Comparison of ENCODE assay signal across 22 cellular contexts in genomic region chrX:43702660-43703059, GRCh38. TPM values are rescaled to one million over a fixed set of nuclear protein-coding genes. Genes with fewer than 3 reads are reported as not detected.
A peak's percentile ranks its signal among the peaks of the same experiment; 100 is the strongest.
DNase-seq lines count a peak whose midpoint lies in the region; ATAC-seq, FAIRE-seq and TF ChIP-seq lines count a peak whose summit lies in the region.
"Had no signal": no experiment of that assay in that cellular context is flagged by ENCODE, and none has a peak within 500 bp of the region (broad histone marks: within the 10 kb centered on the region; RNA-seq: fewer than 3 reads in every experiment).

No MANE protein-coding gene starts in this region.

- H3K79me2 ChIP-seq in HepG2 (ENCODE audit: insufficient read depth, low read length), result no peaks in the 10 kb centered on the region

- no peaks in the 10 kb centered on the region for H3K4me1 Mint-ChIP-seq in stimulated activated naive CD8-positive, alpha-beta T cell treated with anti-CD3 and anti-CD28 coated beads, Interleukin-15, amount 100 ng/mL, for 72 hours

- H3K4me2 ChIP-seq in HepG2 (ENCODE audit: low read depth, low read length), result peak overlapping the region; percentile 60
- peak overlapping the region; percentile 64 for H3K4me2 ChIP-seq in skeletal muscle satellite cell (ENCODE audit: low read length)

- TF ChIP-seq RAD21 in HepG2 (CRISPR knock-in tag; IDR thresholded peaks at IDR 0.05), result no peak

- in situ Hi-C loops in HepG2 (cut with HindIII; ENCODE audit: extremely low pct_ligation_motif_present, low pct_unique_long_range_greater_than_20kb), result loop anchor here (5.0 kb wide), 1 partner anchor 45 kb away; the partner anchor contains the start of gene MAOA

- ATAC-seq in HepG2 (peak; percentile 41), HG03135 (IDR thresholded peaks at IDR 0.05; ENCODE audit: unreplicated experiment) (no peak)
- ATAC-seq in stimulated activated naive CD8-positive, alpha-beta T cell treated with anti-CD3 and anti-CD28 coated beads, Interleukin-15, amount 100 ng/mL, for 72 hours, result no peak

- no peak overlapping the region for H3K4me3 Mint-ChIP-seq in stimulated activated naive CD8-positive, alpha-beta T cell treated with anti-CD3 and anti-CD28 coated beads, Interleukin-15, amount 100 ng/mL, for 72 hours
- H3K4me3 Mint-ChIP-seq: dendritic cell treated with granulocyte-macrophage colony-stimulating factor and Interleukin-4, amounts not matched to agents 40 ng/mL and 50 ng/mL, for 4 days; T-helper 1 cell treated with Interleukin-12 subunit alpha and Interleukin-12 subunit beta and Interleukin-4 antibody, amounts not matched to agents 30 μg/mL and 1 μg/mL, for 36 hours had no signal

- no peak overlapping the region for H2AFZ ChIP-seq in HepG2 (ENCODE audit: low read length)

- H4K20me1 ChIP-seq in HepG2 (ENCODE audit: insufficient read depth, low read length), result no peaks in the 10 kb centered on the region

- intact Hi-C loops in HepG2 (cut with micrococcal nuclease; ENCODE audit: unreplicated experiment), result no loop called here

- H3K27ac ChIP-seq in HEK293 (ENCODE audit: extremely low read depth, low read depth, low read length) (peak overlapping the region; percentile 46; the same call in 1 of the 2 replicates), HepG2 (ENCODE audit: extremely low read length, insufficient read depth, low read length) (peak overlapping the region; percentile 93)

- TF ChIP-seq EP300 in HepG2 (IDR thresholded peaks at IDR 0.05; ENCODE audit: low read depth in 2 of 2, low read length in 2 of 2) (no peak), HepG2 (CRISPR knock-in tag; IDR thresholded peaks at IDR 0.05; ENCODE audit: borderline replicate concordance) (no peak)

- H3K4me1 ChIP-seq in HEK293 (ENCODE audit: control insufficient read depth, insufficient read depth, low read length) (peaks cover 17% of the 10 kb centered on the region; the same call in 1 of the 2 replicates), HepG2 (ENCODE audit: insufficient read depth, low read length) (peaks cover 68% of the 10 kb centered on the region), skeletal muscle satellite cell (ENCODE audit: control insufficient read depth, insufficient read depth, low read length) (peaks cover 30% of the 10 kb centered on the region)

- peak overlapping the region; percentile 57 for H3K9ac ChIP-seq in HepG2 (ENCODE audit: insufficient read depth, low read depth, low read length)
- peak overlapping the region; percentile 44 for H3K9ac ChIP-seq in skeletal muscle satellite cell (ENCODE audit: low read depth, low read length)

- H3K27me3 ChIP-seq in HepG2 (ENCODE audit: control insufficient read depth in 1 of 2, insufficient read depth in 2 of 2, low read length in 2 of 2) (no peaks in the 10 kb centered on the region), skeletal muscle satellite cell (ENCODE audit: control insufficient read depth, insufficient read depth, low read length) (no peaks in the 10 kb centered on the region)

- no peak for FAIRE-seq in HepG2 (lab: Jason Lieb, UNC)
- FAIRE-seq: G401.6, GM12892, RCC 7860 had no signal

- H3K4me3 ChIP-seq in HEK293 (ENCODE audit: low read depth, low read length) (no peak overlapping the region), HepG2 (replicated peaks in 1 of 3; ENCODE audit: insufficient read depth in 1 of 3, low read depth in 2 of 3, low read length in 3 of 3) (peak overlapping the region in 1 of 3 experiments; percentile 23; a peak in 1 of 6 replicates), skeletal muscle satellite cell (ENCODE audit: low read length) (no peak overlapping the region)
- H3K4me3 ChIP-seq: lung had no signal

- peak; percentile 57 for DNase-seq in dermis blood vessel endothelial cell
- peak; percentile 24 for DNase-seq in HepG2 (ENCODE audit: low spot score)
- DNase-seq in NCI-H1694 treated with DMSO at 0.1 percent for 48 hours (lab: John Stamatoyannopoulos, UW), result no peak
- DNase-seq in T1000 (lab: John Stamatoyannopoulos, UW), result no peak
- no peak for DNase-seq in stimulated activated naive CD8-positive, alpha-beta T cell treated with anti-CD3 and anti-CD28 coated beads, Interleukin-15, amount 100 ng/mL, for 72 hours
- DNase-seq: activated CD4-positive, CD25-positive, alpha-beta regulatory T cell; activated effector memory CD4-positive, alpha-beta T cell treated with anti-CD3 and anti-CD28 coated beads, Interleukin-2, amount 50 U/mL, for 16 hours; anterior cingulate cortex; COR-L47; H7; NCI-H1930; NCI-H526 treated with DMSO at 0.1 percent for 48 hours; stimulated activated CD4-positive, alpha-beta T cell treated with anti-CD3 and anti-CD28 coated beads, Interleukin-4, amount 100 ng/mL, for 24 hours had no signal

- CTCF ChIA-PET in HEK293 (lab: Yijun Ruan, JAX) (no interaction called here), HepG2 (lab: Yijun Ruan, JAX; ENCODE audit: low intra/inter-chr PET ratio, low total read pairs) (no interaction called here)

- TF ChIP-seq POLR2A in HepG2 (IDR thresholded peaks at IDR 0.05; ENCODE audit: insufficient read depth in 1 of 2, low read depth in 2 of 2, low read length in 2 of 2), result no peak

- no peaks in the 10 kb centered on the region for H3K9me3 ChIP-seq in HEK293 (ENCODE audit: control insufficient read depth, insufficient read depth, low read depth, low read length)
- no peaks in the 10 kb centered on the region for H3K9me3 ChIP-seq in HepG2 (ENCODE audit: low read length)
- no peaks in the 10 kb centered on the region for H3K9me3 ChIP-seq in skeletal muscle satellite cell (replicated peaks; ENCODE audit: low read length)

- H3K36me3 ChIP-seq in HEK293 (ENCODE audit: control insufficient read depth in 2 of 2, insufficient read depth in 1 of 2, low read length in 2 of 2) (no peaks in the 10 kb centered on the region), HepG2 (replicated peaks in 1 of 2; ENCODE audit: control insufficient read depth in 1 of 2, insufficient read depth in 2 of 2, low read length in 2 of 2) (no peaks in the 10 kb centered on the region; a peak in 1 of 5 replicates), skeletal muscle satellite cell (ENCODE audit: insufficient read depth, low read length) (no peaks in the 10 kb centered on the region)

- WGBS in HepG2 (ENCODE audit: low lambda C conversion rate), result 7% methylated on average over 2 of the region's 2 CpGs

- H3K27me3 Mint-ChIP-seq in stimulated activated naive CD8-positive, alpha-beta T cell treated with anti-CD3 and anti-CD28 coated beads, Interleukin-15, amount 100 ng/mL, for 72 hours, result no peaks in the 10 kb centered on the region
- H3K27me3 Mint-ChIP-seq: dendritic cell treated with granulocyte-macrophage colony-stimulating factor and Interleukin-4, amounts not matched to agents 40 ng/mL and 50 ng/mL, for 4 days had no signal

- no peaks in the 10 kb centered on the region for H3K9me3 Mint-ChIP-seq in stimulated activated naive CD8-positive, alpha-beta T cell treated with anti-CD3 and anti-CD28 coated beads, Interleukin-15, amount 100 ng/mL, for 72 hours
- H3K9me3 Mint-ChIP-seq: dendritic cell treated with granulocyte-macrophage colony-stimulating factor and Interleukin-4, amounts not matched to agents 40 ng/mL and 50 ng/mL, for 4 days; T-helper 1 cell treated with Interleukin-12 subunit alpha and Interleukin-12 subunit beta and Interleukin-4 antibody, amounts not matched to agents 30 μg/mL and 1 μg/mL, for 36 hours had no signal

- BruUV-seq in HepG2 (replicated peaks; lab: Mats Ljungman, UMichigan), result no TSS peak

- H3K27ac Mint-ChIP-seq in stimulated activated naive CD8-positive, alpha-beta T cell treated with anti-CD3 and anti-CD28 coated beads, Interleukin-15, amount 100 ng/mL, for 72 hours, result no peak overlapping the region
- H3K27ac Mint-ChIP-seq: dendritic cell treated with granulocyte-macrophage colony-stimulating factor and Interleukin-4, amounts not matched to agents 40 ng/mL and 50 ng/mL, for 4 days; T-helper 1 cell treated with Interleukin-12 subunit alpha and Interleukin-12 subunit beta and Interleukin-4 antibody, amounts not matched to agents 30 μg/mL and 1 μg/mL, for 36 hours had no signal

- POLR2A ChIA-PET in HEK293 (lab: Yijun Ruan, JAX), result interaction anchor here (1.0 kb wide), 1 partner anchor 47 kb away, joined by 3 read pairs; no protein-coding TSS in a partner anchor
- POLR2A ChIA-PET in HepG2 (lab: Yijun Ruan, JAX), result interaction anchor here (1.2 to 2.4 kb wide), 4 partner anchors 9 to 113 kb away, joined by 3 to 39 read pairs (median 10); partner anchors contain the start of gene MAOA

- TF ChIP-seq CTCF in HEK293 (tag by site-specific recombination; IDR thresholded peaks at IDR 0.05) (no peak), HepG2 (CRISPR knock-in tag; IDR thresholded peaks at IDR 0.05) (no peak)

TF ChIP-seq in HEK293, 187 proteins besides CTCF, POLR2A, EP300 and RAD21 (continues in another document):
- TF ChIP-seq ZBTB17 (tag by site-specific recombination; IDR thresholded peaks at IDR 0.05) (no peak), ZNF302 (tag by site-specific recombination; IDR thresholded peaks at IDR 0.05; ENCODE audit: low read depth) (no peak)

TF ChIP-seq in HepG2, 621 proteins besides CTCF, POLR2A, EP300 and RAD21 (continues in another document):
- TF ChIP-seq ADNP (CRISPR knock-in tag; IDR thresholded peaks at IDR 0.05), result no peak

RNA-seq across cellular contexts. Expression of gene MAOA, which starts 46.6 kb away (rescaled TPM):
- total RNA-seq in dermis blood vessel endothelial cell (149 and 161 TPM in 2 replicates), HepG2 (2016; rRNA removed; fragmentation: Illumina TruSeq; extraction: Trizol) (14.7 and 24.6 TPM in 2 replicates)
- 1.9 and 2.1 TPM in 2 replicates for total RNA-seq in HepG2 (2016; cell fraction: cytosol; rRNA removed; fragmentation: Illumina TruSeq; extraction: Trizol; ENCODE audit: low read depth)
- total RNA-seq in HepG2 (2016; cell fraction: insoluble cytoplasmic fraction; rRNA removed; fragmentation: Illumina TruSeq; extraction: Trizol), result 16.3 and 20.8 TPM in 2 replicates
- 6.2 and 7.1 TPM in 2 replicates for total RNA-seq in HepG2 (2016; cell fraction: membrane; rRNA removed; fragmentation: Illumina TruSeq; extraction: Trizol)
- total RNA-seq in HepG2 (2016; cell fraction: nucleus; rRNA removed; fragmentation: Illumina TruSeq; extraction: Trizol), result 5.8 and 6.5 TPM in 2 replicates
- 11.2 and 13.4 TPM in 2 replicates for polyA plus RNA-seq in HepG2 (2011; rRNA removed)
- 8.4 and 13.2 TPM in 2 replicates for polyA plus RNA-seq in HepG2 (2011; cell fraction: cytosol; rRNA removed)
- 4.1 and 5.5 TPM in 2 replicates for polyA plus RNA-seq in HepG2 (2011; cell fraction: nucleus; rRNA removed)
- polyA plus RNA-seq in HepG2 (2012), result 25.4 and 60.6 TPM in 2 replicates
- 2.4 and 3.0 TPM in 2 replicates for polyA plus RNA-seq in HepG2 (2016; cell fraction: cytosol; fragmentation: Illumina TruSeq; extraction: Trizol; ENCODE audit: low read depth)
- 17.5 and 18.6 TPM in 2 replicates for polyA plus RNA-seq in HepG2 (2016; cell fraction: insoluble cytoplasmic fraction; fragmentation: Illumina TruSeq; extraction: Trizol; ENCODE audit: low read depth)
- polyA plus RNA-seq in HepG2 (2016; cell fraction: membrane; fragmentation: Illumina TruSeq; extraction: Trizol; ENCODE audit: low read depth), result 3.6 and 5.3 TPM in 2 replicates
- polyA plus RNA-seq in HepG2 (2016; cell fraction: nucleus; fragmentation: Illumina TruSeq; extraction: Trizol; ENCODE audit: insufficient read depth, low read depth), result 5.5 and 9.1 TPM in 2 replicates
- 0.61 and 15.8 TPM in 2 replicates for polyA minus RNA-seq in HepG2 (2011; rRNA and poly(A)+ RNA removed; ENCODE audit: low replicate concordance)
- 12.3 and 16.6 TPM in 2 replicates for polyA minus RNA-seq in HepG2 (2011; cell fraction: cytosol; rRNA and poly(A)+ RNA removed)
- polyA minus RNA-seq in HepG2 (2011; cell fraction: nucleus; rRNA and poly(A)+ RNA removed), result 8.5 and 12.2 TPM in 2 replicates
- total RNA-seq in skeletal muscle satellite cell (2012; rRNA removed), result 17.0 and 40.1 TPM in 2 replicates

Comparison
In these comparisons a context has a peak if more than half of its experiments do, and no peak if none do; other contexts are left out.
1. DNase-seq: peak in dermis blood vessel endothelial cell (single experiment) and HepG2 (single experiment); none in NCI-H1694 treated with DMSO at 0.1 percent for 48 hours (single experiment), T1000 (single experiment) and stimulated activated naive CD8-positive, alpha-beta T cell treated with anti-CD3 and anti-CD28 coated beads, Interleukin-15, amount 100 ng/mL, for 72 hours (0 of 2).